In genomic region chr16:89473136-89473712, GRCh38 we compare ENCODE assay signal across 15 cellular contexts. TPM values are rescaled to one million over a fixed set of nuclear protein-coding genes. Genes with fewer than 3 reads are reported as not detected.
A peak's percentile ranks its signal among the peaks of the same experiment; 100 is the strongest.
DNase-seq lines count a peak whose midpoint lies in the region; TF ChIP-seq lines count a peak whose summit lies in the region.
"Had no signal": no experiment of that assay in that cellular context is flagged by ENCODE, and none has a peak within 500 bp of the region (broad histone marks: within the 10 kb centered on the region; RNA-seq: fewer than 3 reads in every experiment).

No MANE protein-coding gene starts in this region.

- no peak overlapping the region for H3K4me3 Mint-ChIP-seq in activated T-cell treated with anti-CD3 and anti-CD28 coated beads, Interleukin-2, amount 50 U/mL, for 24 hours
- peak overlapping the region; percentile 34 for H3K4me3 Mint-ChIP-seq in endodermal cell

- H2BK5ac ChIP-seq in trophoblast cell (ENCODE audit: low read depth, low read length, poor library complexity), result no peak overlapping the region

- H3K23ac ChIP-seq in trophoblast cell (ENCODE audit: low read length), result no peak overlapping the region

- no peak overlapping the region for H2AK5ac ChIP-seq in trophoblast cell (ENCODE audit: low read length)

- H3K9me3 Mint-ChIP-seq in activated T-cell treated with anti-CD3 and anti-CD28 coated beads, Interleukin-2, amount 50 U/mL, for 24 hours, result no peaks in the 10 kb centered on the region
- peaks cover 3% of the 10 kb centered on the region for H3K9me3 Mint-ChIP-seq in endodermal cell

- peak overlapping the region; percentile 37 for H3K4me3 ChIP-seq in endodermal cell (ENCODE audit: low read length)
- H3K4me3 ChIP-seq in trophoblast cell (ENCODE audit: low read depth, low read length), result no peak overlapping the region
- H3K4me3 ChIP-seq: lower lobe of right lung, tibial nerve had no signal

- no peak overlapping the region for H4K8ac ChIP-seq in trophoblast cell (ENCODE audit: low read depth, low read length)

- H3K4me2 ChIP-seq in trophoblast cell (ENCODE audit: low read length), result no peak overlapping the region

- no peak overlapping the region for H3K9ac ChIP-seq in endodermal cell (ENCODE audit: extremely low read depth, low read length, poor library complexity, severe bottlenecking)
- H3K9ac ChIP-seq in trophoblast cell (ENCODE audit: low read length), result no peak overlapping the region

- peaks cover 36% of the 10 kb centered on the region for H3K79me2 ChIP-seq in trophoblast cell (ENCODE audit: control insufficient read depth, insufficient read depth, low read length, poor library complexity)

- no peak overlapping the region for H3K14ac ChIP-seq in trophoblast cell (ENCODE audit: low read length)

- no peaks in the 10 kb centered on the region for H3K27me3 Mint-ChIP-seq in activated T-cell treated with anti-CD3 and anti-CD28 coated beads, Interleukin-2, amount 50 U/mL, for 24 hours
- no peaks in the 10 kb centered on the region for H3K27me3 Mint-ChIP-seq in endodermal cell (ENCODE audit: insufficient read depth)

- H3K27ac ChIP-seq in endodermal cell (ENCODE audit: low read depth, low read length), result no peak overlapping the region
- H3K27ac ChIP-seq in trophoblast cell (ENCODE audit: low read depth, low read length), result no peak overlapping the region
- H3K27ac ChIP-seq: lower lobe of right lung, tibial nerve had no signal

- H3K79me1 ChIP-seq in trophoblast cell (ENCODE audit: low read length), result no peaks in the 10 kb centered on the region

- peaks cover 82% of the 10 kb centered on the region for H3K4me1 Mint-ChIP-seq in activated T-cell treated with anti-CD3 and anti-CD28 coated beads, Interleukin-2, amount 50 U/mL, for 24 hours (ENCODE audit: low read depth)
- peaks cover 52% of the 10 kb centered on the region for H3K4me1 Mint-ChIP-seq in endodermal cell

- peaks cover 48% of the 10 kb centered on the region for H3K36me3 Mint-ChIP-seq in activated T-cell treated with anti-CD3 and anti-CD28 coated beads, Interleukin-2, amount 50 U/mL, for 24 hours (ENCODE audit: low read depth)
- H3K36me3 Mint-ChIP-seq in endodermal cell (ENCODE audit: low read depth), result peaks cover 18% of the 10 kb centered on the region

- H3K9me3 ChIP-seq in endodermal cell (ENCODE audit: control insufficient read depth, low read length) (no peaks in the 10 kb centered on the region), trophoblast cell (ENCODE audit: insufficient read depth, low read depth, low read length) (no peaks in the 10 kb centered on the region)
- H3K9me3 ChIP-seq: lower lobe of right lung, tibial nerve had no signal

- H4K12ac ChIP-seq in trophoblast cell (ENCODE audit: low read depth, low read length), result no peak overlapping the region

- H3K4me1 ChIP-seq in endodermal cell (ENCODE audit: control insufficient read depth, insufficient read depth, low read length) (peaks cover 17% of the 10 kb centered on the region), trophoblast cell (ENCODE audit: control insufficient read depth in 1 of 2, insufficient read depth in 2 of 2, low read length in 2 of 2) (peaks cover 24 to 44% of the 10 kb centered on the region in 2 experiments)

- H3K27me3 ChIP-seq in endodermal cell (ENCODE audit: control insufficient read depth, insufficient read depth, low read length, poor library complexity, severe bottlenecking) (no peaks in the 10 kb centered on the region), trophoblast cell (ENCODE audit: insufficient read depth, low read length) (no peaks in the 10 kb centered on the region)
- H3K27me3 ChIP-seq: tibial nerve had no signal

- no peak overlapping the region for H3K18ac ChIP-seq in trophoblast cell (ENCODE audit: low read length)

- no peak for TF ChIP-seq CTCF in endodermal cell (conservative IDR thresholded peaks at IDR 0.05)

- no peak overlapping the region for H2BK12ac ChIP-seq in trophoblast cell (ENCODE audit: low read length)

- WGBS in endodermal cell (ENCODE audit: insufficient coverage in 1 of 2, insufficient read length in 1 of 2), 2 experiments, result 91 to 97% methylated on average over 7 of the region's 7 CpGs
- no CpG with 5 or more reads among the region's 7 CpGs for WGBS in trophoblast cell (ENCODE audit: extremely low coverage, insufficient coverage, insufficient read length)

- peak overlapping the region; percentile 12 for H3K27ac Mint-ChIP-seq in activated T-cell treated with anti-CD3 and anti-CD28 coated beads, Interleukin-2, amount 50 U/mL, for 24 hours
- no peak overlapping the region for H3K27ac Mint-ChIP-seq in endodermal cell

- no peak overlapping the region for H4K91ac ChIP-seq in trophoblast cell (ENCODE audit: low read depth, low read length)

- peak overlapping the region; percentile 36 for H3K4ac ChIP-seq in trophoblast cell (ENCODE audit: low read depth, low read length)

- no peak overlapping the region for H2BK120ac ChIP-seq in trophoblast cell (ENCODE audit: insufficient read depth, low read length, poor library complexity)

- H3K36me3 ChIP-seq in endodermal cell (ENCODE audit: control insufficient read depth, insufficient read depth, low read length), result peaks cover 5% of the 10 kb centered on the region
- no peaks in the 10 kb centered on the region for H3K36me3 ChIP-seq in trophoblast cell (ENCODE audit: control insufficient read depth in 1 of 2, insufficient read depth in 2 of 2, low read length in 2 of 2)
- H3K36me3 ChIP-seq: lower lobe of right lung, tibial nerve had no signal

- DNase-seq in activated T-cell treated with anti-CD3 and anti-CD28 coated beads, Interleukin-2, amount 50 U/mL, for 24 hours, result no peak
- DNase-seq in activated T-cell treated with anti-CD3 and anti-CD28 coated beads for 4 hours (no peak), LHCN-M2 (ENCODE audit: low read depth) (peak; percentile 70), endodermal cell (no peak), trophoblast cell (no peak), NCI-H187 treated with DMSO at 0.1 percent for 48 hours (lab: John Stamatoyannopoulos, UW) (no peak), OCI-M2 (lab: John Stamatoyannopoulos, UW; ENCODE audit: unreplicated experiment) (no peak)
- DNase-seq in stimulated activated CD4-positive, alpha-beta T cell treated with anti-CD3 and anti-CD28 coated beads, Interleukin-2, amount 100 ng/mL, for 24 hours, result no peak
- DNase-seq: ACHN; activated gamma-delta T cell; central memory CD4-positive, alpha-beta T cell; hypothalamus; lower lobe of right lung; NCI-H2227 treated with DMSO at 0.1 percent for 48 hours had no signal

- no peak overlapping the region for H2AFZ ChIP-seq in trophoblast cell (ENCODE audit: insufficient read depth, low read length, poor library complexity)

RNA-seq across cellular contexts. Expression of gene ANKRD11, which starts 17.1 kb away (rescaled TPM):
- 44.6 and 63.4 TPM in 2 replicates for total RNA-seq in LHCN-M2 (2014; rRNA removed)
- 57.6 TPM for polyA plus RNA-seq in LHCN-M2 (2012)
- 100 to 1,000 TPM; 118 to 159 TPM for total RNA-seq in endodermal cell
- 99.5 TPM for polyA plus RNA-seq in endodermal cell (2013, experiment 1 of 2)
- polyA plus RNA-seq in endodermal cell (2013, experiment 2 of 2), result 88.3 TPM
- polyA plus RNA-seq in trophoblast cell (2013), result 101 and 102 TPM in 2 replicates

RNA-seq across cellular contexts. Expression of gene SPG7, which starts 35.0 kb away (rescaled TPM):
- total RNA-seq in LHCN-M2 (2014; rRNA removed) (195 and 211 TPM in 2 replicates), endodermal cell (100 to 1,000 TPM; 153 to 156 TPM)
- polyA plus RNA-seq in LHCN-M2 (2012), result 53.9 TPM
- polyA plus RNA-seq in endodermal cell (2013, experiment 1 of 2), result 85.2 TPM
- 78.0 TPM for polyA plus RNA-seq in endodermal cell (2013, experiment 2 of 2)
- 43.6 and 45.1 TPM in 2 replicates for polyA plus RNA-seq in trophoblast cell (2013)
